In genomic region chr18:42689310-42689709, GRCh38 we compare ENCODE assay signal across 24 cellular contexts.
"Had no signal": no experiment of that assay in that cellular context is flagged by ENCODE, and none has a peak within 500 bp of the region (broad histone marks: within the 10 kb centered on the region; RNA-seq: fewer than 3 reads in every experiment).

No MANE protein-coding gene starts in this region.

- DNase-seq: stimulated activated CD4-positive, alpha-beta T cell treated with anti-CD3 and anti-CD28 coated beads, Interleukin-2, amount 100 ng/mL, for 48 hours; stimulated activated CD4-positive, alpha-beta T cell treated with anti-CD3 and anti-CD28 coated beads, Interleukin-4, amount 100 ng/mL, for 1 hour; stimulated activated CD4-positive, alpha-beta T cell treated with anti-CD3 and anti-CD28 coated beads, Interleukin-4, amount 100 ng/mL, for 24 hours; stimulated activated CD4-positive, alpha-beta T cell treated with anti-CD3 and anti-CD28 coated beads, Interleukin-4, amount 100 ng/mL, for 4 hours; stimulated activated CD8-positive, alpha-beta memory T cell treated with anti-CD3 and anti-CD28 coated beads, Interleukin-4, amount 100 ng/mL, for 48 hours; stimulated activated naive B cell treated with anti-CD40 and anti-IgM and Interleukin-4, amounts not matched to agents 10 μg/mL and 1 μg/mL and 100 μg/mL, for 72 hours; stimulated activated naive CD4-positive, alpha-beta T cell; stimulated activated naive CD4-positive, alpha-beta T cell treated with Interleukin-2 at 50 U/mL for 16 hours; stimulated activated naive CD8-positive, alpha-beta T cell treated with anti-CD3 and anti-CD28 coated beads, Interleukin-15, amount 100 ng/mL, for 72 hours; stimulated activated naive CD8-positive, alpha-beta T cell treated with anti-CD3 and anti-CD28 coated beads, Interleukin-15, Interleukin-2, amounts not matched to agents 100 U/mL and 50 U/mL, for 24 hours; stomach; substantia nigra; testis; thyroid gland; tibial artery; transverse colon; trophoblast cell; upper lobe of left lung; upper lobe of right lung; uterus had no signal

- H3K4me3 ChIP-seq: stomach, suprapubic skin, testis, thoracic aorta, thyroid gland, tibial artery, tibial nerve, transverse colon, upper lobe of left lung, upper lobe of right lung, uterus, vagina had no signal

- H3K27me3 ChIP-seq: stomach, suprapubic skin, testis, thyroid gland, tibial artery, tibial nerve, transverse colon, upper lobe of left lung, upper lobe of right lung, uterus, vagina had no signal

- H3K36me3 ChIP-seq: stomach, suprapubic skin, thoracic aorta, thyroid gland, tibial artery, tibial nerve, transverse colon, upper lobe of left lung, upper lobe of right lung, uterus, vagina had no signal

- H3K9me3 ChIP-seq: stomach, suprapubic skin, testis, thoracic aorta, thyroid gland, tibial artery, tibial nerve, transverse colon, upper lobe of left lung, upper lobe of right lung, uterus, vagina had no signal

- H3K4me1 ChIP-seq: stomach, suprapubic skin, testis, thyroid gland, tibial artery, tibial nerve, transverse colon, upper lobe of left lung, upper lobe of right lung, uterus, vagina had no signal

- H3K27ac ChIP-seq: stomach, suprapubic skin, testis, thoracic aorta, thyroid gland, tibial artery, tibial nerve, transverse colon, upper lobe of left lung, upper lobe of right lung, uterus, vagina had no signal
